ENCODE assay signal across 18 cellular contexts in the genomic region with DNA sequence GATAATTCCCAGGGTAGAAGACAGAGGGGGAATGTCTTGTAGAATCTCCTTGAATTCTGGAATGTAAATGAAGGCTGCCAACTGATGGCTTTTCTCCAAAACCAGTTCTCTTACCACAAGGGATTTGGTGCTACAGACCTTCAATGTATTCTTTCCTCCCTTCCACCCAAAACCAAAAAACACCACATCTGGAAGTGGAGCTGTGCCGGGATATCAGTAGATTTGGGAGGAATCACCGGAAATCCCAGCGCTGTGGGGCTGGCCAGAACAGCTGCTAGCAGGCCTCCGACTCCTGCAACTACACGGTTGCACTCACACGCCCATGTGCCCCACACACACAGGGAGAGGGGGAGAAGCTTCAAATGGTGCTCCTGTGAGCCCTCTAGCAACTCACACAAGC. TPM values are rescaled to one million over a fixed set of nuclear protein-coding genes. Genes with fewer than 3 reads are reported as not detected.
DNase-seq lines count a peak whose midpoint lies in the region; ATAC-seq, FAIRE-seq and TF ChIP-seq lines count a peak whose summit lies in the region.
"Had no signal": no experiment of that assay in that cellular context is flagged by ENCODE, and none has a peak within 500 bp of the region (broad histone marks: within the 10 kb centered on the region; RNA-seq: fewer than 3 reads in every experiment).

No MANE protein-coding gene starts in this region.

- peak; percentile 31 for FAIRE-seq in endothelial cell of umbilical vein (lab: Jason Lieb, UNC)

- TF ChIP-seq POLR2A in endothelial cell of umbilical vein (IDR thresholded peaks at IDR 0.05; ENCODE audit: low read depth, low read length) (no peak), gastrocnemius medialis (IDR thresholded peaks at IDR 0.05) (no peak)

- no peaks in the 10 kb centered on the region for H4K20me1 ChIP-seq in endothelial cell of umbilical vein (replicated peaks; ENCODE audit: control insufficient read depth, extremely low read depth, insufficient read depth, low read length)

- CTCF ChIA-PET in Panc1 (lab: Charles Lee) (no interaction called here), endothelial cell of umbilical vein (lab: Charles Lee) (interaction anchor here (1.0 to 2.3 kb wide), 5 partner anchors 8 to 157 kb away, joined by 3 to 11 read pairs (median 5); no protein-coding TSS in a partner anchor)

- H3K36me3 ChIP-seq in Panc1 (ENCODE audit: control insufficient read depth, insufficient read depth, low read length) (peaks cover 30% of the 10 kb centered on the region), endothelial cell of umbilical vein (ENCODE audit: control insufficient read depth in 2 of 2, extremely low read depth in 1 of 2, insufficient read depth in 2 of 2, low read length in 2 of 2) (peaks cover 0 to 4% of the 10 kb centered on the region in 2 experiments), gastrocnemius medialis (peaks cover 0 to 39% of the 10 kb centered on the region in 2 donors)

- no peak for DNase-seq in Panc1 (ENCODE audit: low read depth, low spot score)
- no peak for DNase-seq in endothelial cell of umbilical vein (ENCODE audit: low read depth, low spot score)
- DNase-seq in left ventricle myocardium superior, result peak; percentile 73
- DNase-seq in gastrocnemius medialis, result no peak
- no peak for DNase-seq in NOMO-1 (lab: John Stamatoyannopoulos, UW; ENCODE audit: unreplicated experiment in 2 of 2)
- no peak for DNase-seq in COLO829 (ENCODE audit: low spot score)
- no peak for DNase-seq in NCI-H1092 (lab: John Stamatoyannopoulos, UW)
- DNase-seq: activated T-cell treated with anti-CD3 and anti-CD28 coated beads, Interleukin-2, amount 50 U/mL, for 72 hours; COR-L47; cortex of kidney; glutamatergic neuron; naive B cell; NCI-H1417 treated with DMSO at 0.1 percent for 48 hours; NCI-H82; stimulated activated naive CD8-positive, alpha-beta T cell treated with anti-CD3 and anti-CD28 coated beads, Interleukin-15, Interleukin-2, amounts not matched to agents 100 U/mL and 50 U/mL, for 24 hours had no signal

- H3K9me3 ChIP-seq in Panc1 (ENCODE audit: control insufficient read depth, insufficient read depth, low read depth, low read length), result no peaks in the 10 kb centered on the region
- H3K9me3 ChIP-seq in endothelial cell of umbilical vein (replicated peaks; ENCODE audit: control insufficient read depth, insufficient read depth, low read length), result no peaks in the 10 kb centered on the region
- no peaks in the 10 kb centered on the region for H3K9me3 ChIP-seq in gastrocnemius medialis

- H3K27me3 ChIP-seq in Panc1 (ENCODE audit: control insufficient read depth, insufficient read depth, low read length) (no peaks in the 10 kb centered on the region), endothelial cell of umbilical vein (ENCODE audit: control insufficient read depth in 2 of 2, insufficient read depth in 2 of 2, low read length in 2 of 2) (no peaks in the 10 kb centered on the region), gastrocnemius medialis (no peaks in the 10 kb centered on the region)

- H3K4me1 ChIP-seq in Panc1 (ENCODE audit: control insufficient read depth, insufficient read depth, low read length), result peaks cover 13% of the 10 kb centered on the region
- H3K4me1 ChIP-seq in endothelial cell of umbilical vein (ENCODE audit: control insufficient read depth, extremely low read depth, insufficient read depth, low read length), result peaks cover 10% of the 10 kb centered on the region
- H3K4me1 ChIP-seq in gastrocnemius medialis, result peaks cover 10 to 15% of the 10 kb centered on the region in 2 donors

- in situ Hi-C loops in Panc1 (cut with HindIII; ENCODE audit: low pct_unique_long_range_greater_than_20kb, low sequenced_read_pairs), result no loop called here
- in situ Hi-C loops in gastrocnemius medialis (cut with MboI; ENCODE audit: low sequenced_read_pairs in 4 of 4), result loop anchor here in 1 of 4 donors (10.0 kb wide), 1 partner anchor 87 kb away; no protein-coding TSS in a partner anchor

- H3K4me2 ChIP-seq in endothelial cell of umbilical vein (ENCODE audit: insufficient read depth, low read length), result no peak overlapping the region
- H3K4me2 ChIP-seq: PC-9 had no signal

- ATAC-seq in Panc1 (no peak), left ventricle myocardium superior (peak; percentile 85), gastrocnemius medialis (no peak), HG03520 (IDR thresholded peaks at IDR 0.05; ENCODE audit: unreplicated experiment) (no peak)
- ATAC-seq: stimulated activated naive CD8-positive, alpha-beta T cell treated with anti-CD3 and anti-CD28 coated beads, Interleukin-15, Interleukin-2, amounts not matched to agents 100 U/mL and 50 U/mL, for 24 hours had no signal

- H2AFZ ChIP-seq in endothelial cell of umbilical vein (ENCODE audit: low read depth, low read length), result no peak overlapping the region
- H2AFZ ChIP-seq: PC-9 had no signal

- H3K27ac ChIP-seq in Panc1 (ENCODE audit: low read length) (peak overlapping the region; percentile 35; the same call in 1 of the 2 replicates), endothelial cell of umbilical vein (ENCODE audit: insufficient read depth, low read depth, low read length) (peak overlapping the region; percentile 12), gastrocnemius medialis (peak overlapping the region; percentile 66 to 80 (median 72))
- H3K27ac ChIP-seq: PC-9 had no signal

- peaks cover 2% of the 10 kb centered on the region for H3K79me2 ChIP-seq in endothelial cell of umbilical vein (ENCODE audit: control insufficient read depth, insufficient read depth, low read length)

- TF ChIP-seq CTCF in Panc1 (IDR thresholded peaks at IDR 0.05), result no peak
- TF ChIP-seq CTCF in endothelial cell of umbilical vein (IDR thresholded peaks at IDR 0.05; ENCODE audit: extremely low read depth in 1 of 2, insufficient read depth in 1 of 2, low read depth in 1 of 2, low read length in 2 of 2), result no peak
- no peak for TF ChIP-seq CTCF in gastrocnemius medialis (IDR thresholded peaks at IDR 0.05 in 4 of 5, conservative IDR thresholded peaks at IDR 0.05 in 1 of 5)

- intact Hi-C loops in Panc1 (cut with micrococcal nuclease; ENCODE audit: unreplicated experiment) (no loop called here), endothelial cell of umbilical vein (cut with micrococcal nuclease) (no loop called here), left ventricle myocardium superior (cut with micrococcal nuclease) (no loop called here), gastrocnemius medialis (cut with DNase I; ENCODE audit: low total_unique reads) (no loop called here)

- no peak overlapping the region for H3K4me3 ChIP-seq in Panc1 (ENCODE audit: low read depth in 2 of 2, low read length in 2 of 2)
- no peak overlapping the region for H3K4me3 ChIP-seq in endothelial cell of umbilical vein (replicated peaks in 1 of 3; ENCODE audit: insufficient read depth in 1 of 3, low read depth in 1 of 3, low read length in 3 of 3)
- H3K4me3 ChIP-seq in gastrocnemius medialis, result no peak overlapping the region
- H3K4me3 ChIP-seq: PC-9, skin epidermis had no signal

- no peak overlapping the region for H3K9ac ChIP-seq in endothelial cell of umbilical vein (replicated peaks; ENCODE audit: extremely low read depth, insufficient read depth, low read length)

- H3K9me1 ChIP-seq in endothelial cell of umbilical vein (replicated peaks; ENCODE audit: control insufficient read depth, extremely low read depth, insufficient read depth, low read length), result no peaks in the 10 kb centered on the region

- BruUV-seq in Panc1 (replicated peaks; lab: Mats Ljungman, UMichigan) (no TSS peak), endothelial cell of umbilical vein (replicated peaks; lab: Mats Ljungman, UMichigan) (no TSS peak)

- dilution Hi-C loops in endothelial cell of umbilical vein (cut with MboI; ENCODE audit: extremely low pct_ligation_motif_present, low sequenced_read_pairs), result loop anchor here (25.0 kb wide), 1 partner anchor 165 kb away; no protein-coding TSS in a partner anchor

- POLR2A ChIA-PET in Panc1 (lab: Charles Lee) (interaction anchor here (0.6 to 0.7 kb wide), 2 partner anchors 87 to 143 kb away, joined by 3 to 4 read pairs; no protein-coding TSS in a partner anchor), endothelial cell of umbilical vein (lab: Charles Lee) (no interaction called here)

TF ChIP-seq in endothelial cell of umbilical vein, 7 proteins besides CTCF, POLR2A, EP300 and RAD21:
- TF ChIP-seq FOS (IDR thresholded peaks at IDR 0.05; ENCODE audit: borderline replicate concordance, insufficient read depth, low read length), result no peak
- TF ChIP-seq, protein P1, sequence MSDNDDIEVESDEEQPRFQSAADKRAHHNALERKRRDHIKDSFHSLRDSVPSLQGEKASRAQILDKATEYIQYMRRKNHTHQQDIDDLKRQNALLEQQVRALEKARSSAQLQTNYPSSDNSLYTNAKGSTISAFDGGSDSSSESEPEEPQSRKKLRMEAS (IDR thresholded peaks at IDR 0.05; ENCODE audit: insufficient read depth, insufficient read length), result no peak
- no peak for TF ChIP-seq GATA2 (IDR thresholded peaks at IDR 0.05; ENCODE audit: insufficient read depth, insufficient read length, low read depth, low read length)
- no peak for TF ChIP-seq POLR2AphosphoS5 (IDR thresholded peaks at IDR 0.05; ENCODE audit: insufficient read depth, low read depth, low read length)
- TF ChIP-seq JUN (IDR thresholded peaks at IDR 0.05; ENCODE audit: borderline replicate concordance, insufficient read depth, insufficient read length, low read depth), result no peak
- TF ChIP-seq EZH2 (IDR thresholded peaks at IDR 0.05; ENCODE audit: borderline replicate concordance, low read depth, low read length, severe bottlenecking), result no peak
- no peak for TF ChIP-seq MYC (IDR thresholded peaks at IDR 0.05; ENCODE audit: low read depth, low read length)

RNA-seq across cellular contexts. Expression of a gene that starts 45.7 kb away (rescaled TPM):
- total RNA-seq in Panc1 (2021; ENCODE audit: unreplicated experiment) (682 TPM), endothelial cell of umbilical vein (1,337 and 1,355 TPM in 2 replicates), left ventricle myocardium superior (703 TPM), gastrocnemius medialis (100 to 1,000 TPM; 572 to 825 (median 762) TPM)
- polyA plus RNA-seq in Panc1 (2012; ENCODE audit: insufficient read length), result 1,449 TPM
- polyA plus RNA-seq in endothelial cell of umbilical vein, result 975 and 1,137 TPM in 2 replicates
- 3,338 and 4,040 TPM in 2 replicates for polyA plus RNA-seq in endothelial cell of umbilical vein (2011; cell fraction: cytosol; rRNA removed)
- 767 and 904 TPM in 2 replicates for polyA plus RNA-seq in endothelial cell of umbilical vein (2011; cell fraction: nucleus; rRNA removed)
- 4,052 and 5,308 TPM in 2 replicates for polyA plus RNA-seq in endothelial cell of umbilical vein (2012)
- polyA minus RNA-seq in endothelial cell of umbilical vein, result 521 and 829 TPM in 2 replicates
- polyA minus RNA-seq in endothelial cell of umbilical vein (2011; cell fraction: cytosol; rRNA and poly(A)+ RNA removed), result 362 TPM
- polyA minus RNA-seq in endothelial cell of umbilical vein (2011; cell fraction: nucleus; rRNA and poly(A)+ RNA removed), result 83.9 and 84.4 TPM in 2 replicates

Comparison
In these comparisons a context has a peak if more than half of its experiments do, and no peak if none do; other contexts are left out.
1. H3K27ac ChIP-seq: peak in every context shown above with its lines; median percentile 72 in gastrocnemius medialis; 35 in Panc1; 12 in endothelial cell of umbilical vein.